ENCODE assay signal across 10 cellular contexts in genomic region chr18:9594782-9595181, GRCh38. TPM values are rescaled to one million over a fixed set of nuclear protein-coding genes. Genes with fewer than 3 reads are reported as not detected.
A peak's percentile ranks its signal among the peaks of the same experiment; 100 is the strongest.
DNase-seq lines count a peak whose midpoint lies in the region; ATAC-seq and TF ChIP-seq lines count a peak whose summit lies in the region.
"Had no signal": no experiment of that assay in that cellular context is flagged by ENCODE, and none has a peak within 500 bp of the region (broad histone marks: within the 10 kb centered on the region; RNA-seq: fewer than 3 reads in every experiment).

No MANE protein-coding gene starts in this region.

- H3K4me1 Mint-ChIP-seq in HFFc6 (ENCODE audit: low read depth) = peaks cover 44% of the 10 kb centered on the region
- peaks cover 17% of the 10 kb centered on the region for H3K4me1 Mint-ChIP-seq in activated T-helper 17 cell treated with anti-CD3 and anti-CD28 coated beads, Interleukin-2, amount 50 U/mL, for 72 hours
- peaks cover 37% of the 10 kb centered on the region for H3K4me1 Mint-ChIP-seq in CD4-positive, alpha-beta T cell (ENCODE audit: low read depth)

- H3K36me3 Mint-ChIP-seq in HFFc6 (ENCODE audit: low read depth) = peaks cover 41% of the 10 kb centered on the region
- peaks cover 38% of the 10 kb centered on the region for H3K36me3 Mint-ChIP-seq in activated T-helper 17 cell treated with anti-CD3 and anti-CD28 coated beads, Interleukin-2, amount 50 U/mL, for 72 hours (ENCODE audit: low read depth)
- peaks cover 72% of the 10 kb centered on the region for H3K36me3 Mint-ChIP-seq in CD4-positive, alpha-beta T cell (ENCODE audit: low read depth)

- H3K27ac ChIP-seq in muscle layer of duodenum (ENCODE audit: low read length) = peak overlapping the region; percentile 48
- H3K27ac ChIP-seq in CD4-positive, alpha-beta T cell (ENCODE audit: low read depth, low read length) = no peak overlapping the region
- H3K27ac ChIP-seq: WERI-Rb-1 had no signal

- peak overlapping the region; percentile 78 for H3K4me3 Mint-ChIP-seq in HFFc6
- no peak overlapping the region for H3K4me3 Mint-ChIP-seq in activated T-helper 17 cell treated with anti-CD3 and anti-CD28 coated beads, Interleukin-2, amount 50 U/mL, for 72 hours
- no peak overlapping the region for H3K4me3 Mint-ChIP-seq in CD4-positive, alpha-beta T cell

- H3K27me3 Mint-ChIP-seq in HFFc6 (ENCODE audit: insufficient read depth) = peaks cover 2% of the 10 kb centered on the region
- no peaks in the 10 kb centered on the region for H3K27me3 Mint-ChIP-seq in activated T-helper 17 cell treated with anti-CD3 and anti-CD28 coated beads, Interleukin-2, amount 50 U/mL, for 72 hours
- no peaks in the 10 kb centered on the region for H3K27me3 Mint-ChIP-seq in CD4-positive, alpha-beta T cell

- POLR2A ChIA-PET in CD4-positive, alpha-beta T cell (lab: Charles Lee) = no interaction called here

- H3K9me3 Mint-ChIP-seq in HFFc6 = peaks cover 3% of the 10 kb centered on the region
- H3K9me3 Mint-ChIP-seq in activated T-helper 17 cell treated with anti-CD3 and anti-CD28 coated beads, Interleukin-2, amount 50 U/mL, for 72 hours = peaks cover 6% of the 10 kb centered on the region
- peaks cover 10% of the 10 kb centered on the region for H3K9me3 Mint-ChIP-seq in CD4-positive, alpha-beta T cell

- DNase-seq in HFFc6 (peak; percentile 9), SHP77 (lab: John Stamatoyannopoulos, UW) (no peak), SW480 (ENCODE audit: low spot score) (no peak)
- no peak for DNase-seq in CD4-positive, alpha-beta T cell
- no peak for DNase-seq in activated effector memory CD4-positive, alpha-beta T cell treated with Interleukin-2 at 50 U/mL for 16 hours
- DNase-seq: WERI-Rb-1 had no signal

- intact Hi-C loops in CD4-positive, alpha-beta T cell (cut with DNase I, micrococcal nuclease) = no loop called here

- H3K36me3 ChIP-seq in muscle layer of duodenum (ENCODE audit: control insufficient read depth in 1 of 2, insufficient read depth in 2 of 2, low read length in 2 of 2) = peaks cover 2 to 3% of the 10 kb centered on the region in 2 donors

- H3K27me3 ChIP-seq in muscle layer of duodenum (ENCODE audit: low read depth, low read length) = no peaks in the 10 kb centered on the region
- no peaks in the 10 kb centered on the region for H3K27me3 ChIP-seq in CD4-positive, alpha-beta T cell (ENCODE audit: control insufficient read depth, insufficient read depth, low read length)

- H3K4me3 ChIP-seq in muscle layer of duodenum (ENCODE audit: low read depth in 1 of 2, low read length in 2 of 2) = no peak overlapping the region
- H3K4me3 ChIP-seq: lung had no signal

- peaks cover 6 to 8% of the 10 kb centered on the region in 2 donors for H3K9me3 ChIP-seq in muscle layer of duodenum (ENCODE audit: control insufficient read depth in 1 of 2, low read length in 2 of 2)
- peaks cover 10% of the 10 kb centered on the region for H3K9me3 ChIP-seq in CD4-positive, alpha-beta T cell (ENCODE audit: control insufficient read depth, low read length)

- peak; percentile 47 for ATAC-seq in GM18508 (IDR thresholded peaks at IDR 0.05; ENCODE audit: insufficient read depth, unreplicated experiment)
- ATAC-seq in activated T-helper 17 cell treated with anti-CD3 and anti-CD28 coated beads, Interleukin-2, amount 50 U/mL, for 72 hours (replicated peaks) = peak; percentile 47
- no peak for ATAC-seq in CD4-positive, alpha-beta T cell (ENCODE audit: poor library complexity)

- no peak for TF ChIP-seq CTCF in HFFc6 (IDR thresholded peaks at IDR 0.05)
- no peak for TF ChIP-seq CTCF in CD4-positive, alpha-beta T cell (IDR thresholded peaks at IDR 0.05)

- peaks cover 9 to 12% of the 10 kb centered on the region in 2 donors for H3K4me1 ChIP-seq in muscle layer of duodenum (ENCODE audit: control insufficient read depth in 1 of 2, insufficient read depth in 2 of 2, low read length in 2 of 2)

- peak overlapping the region; percentile 81 for H3K27ac Mint-ChIP-seq in HFFc6
- no peak overlapping the region for H3K27ac Mint-ChIP-seq in activated T-helper 17 cell treated with anti-CD3 and anti-CD28 coated beads, Interleukin-2, amount 50 U/mL, for 72 hours
- H3K27ac Mint-ChIP-seq in CD4-positive, alpha-beta T cell = no peak overlapping the region

- CTCF ChIA-PET in CD4-positive, alpha-beta T cell (lab: Charles Lee) = no interaction called here

RNA-seq across cellular contexts. Expression of gene PPP4R1, which starts 19.6 kb away (rescaled TPM):
- total RNA-seq in HFFc6 (2021; fragmentation: NEBNext Ultra II Directional; extraction: Animal tissue kit (Norgen Biotek cat#: 25700)) = 100 to 1,000 TPM in 4 of 6 experiments, 10 to 100 TPM in 2; 83.0 to 107 (median 103) TPM
- 10 to 100 TPM; 28.9 to 47.6 TPM for total RNA-seq in activated T-helper 17 cell treated with anti-CD3 and anti-CD28 coated beads, Interleukin-2, amount 50 U/mL, for 72 hours
- 10 to 100 TPM; 35.7 to 40.2 TPM for total RNA-seq in CD4-positive, alpha-beta T cell
